Comparison of ENCODE assay signal across 18 cellular contexts in the genomic region with DNA sequence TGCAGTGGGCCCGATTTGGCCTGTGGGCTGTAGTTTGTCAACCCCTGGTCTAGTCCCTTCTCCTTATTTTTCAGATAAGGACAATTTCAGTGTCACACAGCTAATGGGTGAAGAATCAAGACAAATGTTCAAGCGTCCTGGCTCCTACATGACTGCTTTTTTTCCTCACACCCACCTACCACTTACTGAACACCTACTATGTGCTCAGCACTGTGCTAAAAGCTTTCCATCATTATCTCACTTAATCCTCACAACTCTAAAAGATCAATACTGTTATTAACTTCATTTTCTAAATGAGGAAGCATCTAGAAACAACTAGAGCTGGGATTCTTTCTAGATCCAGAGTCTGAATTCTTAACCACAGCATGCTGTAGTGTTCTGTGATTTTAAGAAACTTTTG.
A peak's percentile ranks its signal among the peaks of the same experiment; 100 is the strongest.
DNase-seq lines count a peak whose midpoint lies in the region; ATAC-seq and TF ChIP-seq lines count a peak whose summit lies in the region.
"Had no signal": no experiment of that assay in that cellular context is flagged by ENCODE, and none has a peak within 500 bp of the region (broad histone marks: within the 10 kb centered on the region; RNA-seq: fewer than 3 reads in every experiment).

No MANE protein-coding gene starts in this region.

- no peaks in the 10 kb centered on the region for H3K27me3 ChIP-seq in ACC112 (ENCODE audit: insufficient read depth, low read length)
- H3K27me3 ChIP-seq in PC-9 (ENCODE audit: insufficient read depth, low read depth) = no peaks in the 10 kb centered on the region
- no peaks in the 10 kb centered on the region for H3K27me3 ChIP-seq in rectal smooth muscle tissue (ENCODE audit: control insufficient read depth, insufficient read depth, low read length)
- no peaks in the 10 kb centered on the region for H3K27me3 ChIP-seq in Karpas-422 (ENCODE audit: low read length)
- H3K27me3 ChIP-seq: MG63 had no signal

- H3K9me3 ChIP-seq in PC-9 (ENCODE audit: insufficient read depth, low read depth) (no peaks in the 10 kb centered on the region), Karpas-422 (ENCODE audit: low read length) (no peaks in the 10 kb centered on the region)
- H3K9me3 ChIP-seq: heart right ventricle had no signal

- POLR2A ChIA-PET in PC-9 (lab: Charles Lee; ENCODE audit: unreplicated experiment) = interaction anchor here (0.7 kb wide), 1 partner anchor 15 kb away, joined by 9 read pairs; no protein-coding TSS in a partner anchor

- H4K20me1 ChIP-seq in PC-9 (ENCODE audit: insufficient read depth) (no peaks in the 10 kb centered on the region), Karpas-422 (ENCODE audit: insufficient read depth, low read depth, low read length) (no peaks in the 10 kb centered on the region)

- DNase-seq in PC-9 = no peak
- no peak for DNase-seq in effector memory CD8-positive, alpha-beta T cell
- DNase-seq in Karpas-422 = no peak
- no peak for DNase-seq in NCI-H2081 (lab: John Stamatoyannopoulos, UW)
- DNase-seq in mesothelial cell of epicardium (ENCODE audit: low spot score in 2 of 2, unreplicated experiment in 2 of 2) = no peak
- no peak for DNase-seq in NCI-H187 (lab: John Stamatoyannopoulos, UW)
- DNase-seq: caudate nucleus; effector CD8-positive, alpha-beta T cell; GOT3; heart right ventricle; NCI-H1694 treated with DMSO at 0.1 percent for 48 hours; NCI-H345; NK-92 treated with Interleukin-12 subunit alpha and Interleukin-12 subunit beta, amount 100 ng/mL, for 24 hours; T-helper 9 cell had no signal

- H3K4me3 Mint-ChIP-seq in effector memory CD8-positive, alpha-beta T cell = peak overlapping the region; percentile 62 to 82
- H3K4me3 Mint-ChIP-seq in mesothelial cell of epicardium = no peak overlapping the region

- no peaks in the 10 kb centered on the region for H3K9me2 ChIP-seq in PC-9 (ENCODE audit: insufficient read depth)
- no peaks in the 10 kb centered on the region for H3K9me2 ChIP-seq in Karpas-422 (replicated peaks; ENCODE audit: insufficient read depth, low read length)

- H3K9me3 Mint-ChIP-seq in effector memory CD8-positive, alpha-beta T cell = peaks cover 2 to 8% of the 10 kb centered on the region in 2 donors
- H3K9me3 Mint-ChIP-seq in mesothelial cell of epicardium = peaks cover 7% of the 10 kb centered on the region

- H3K4me1 ChIP-seq in ACC112 (ENCODE audit: control insufficient read depth, insufficient read depth, low read length, unreplicated experiment) (peaks cover 39% of the 10 kb centered on the region), PC-9 (replicated peaks; ENCODE audit: insufficient read depth) (peaks cover 68% of the 10 kb centered on the region), rectal smooth muscle tissue (ENCODE audit: control insufficient read depth, insufficient read depth, low read length) (peaks cover 38% of the 10 kb centered on the region), Karpas-422 (ENCODE audit: low read length) (peaks cover 5% of the 10 kb centered on the region; the same call in 1 of the 2 replicates)

- H3K36me3 ChIP-seq in ACC112 (ENCODE audit: insufficient read depth, low read length) = no peaks in the 10 kb centered on the region
- H3K36me3 ChIP-seq in PC-9 (ENCODE audit: low read depth) = no peaks in the 10 kb centered on the region
- H3K36me3 ChIP-seq in rectal smooth muscle tissue (ENCODE audit: control insufficient read depth, insufficient read depth, low read length) = no peaks in the 10 kb centered on the region
- H3K36me3 ChIP-seq in Karpas-422 (ENCODE audit: insufficient read depth, low read length) = no peaks in the 10 kb centered on the region
- H3K36me3 ChIP-seq: heart right ventricle, MG63 had no signal

- CTCF ChIA-PET in PC-9 (lab: Charles Lee) = no interaction called here

- H3K79me2 ChIP-seq in ACC112 (ENCODE audit: control insufficient read depth, insufficient read depth, low read length, unreplicated experiment) (no peaks in the 10 kb centered on the region), PC-9 (ENCODE audit: low read depth) (no peaks in the 10 kb centered on the region), Karpas-422 (ENCODE audit: low read length) (no peaks in the 10 kb centered on the region)

- intact Hi-C loops in PC-9 (cut with micrococcal nuclease; ENCODE audit: unreplicated experiment) = no loop called here

- no TSS peak for BruUV-seq in PC-9 (replicated peaks; lab: Mats Ljungman, UMichigan)

- H3K36me3 Mint-ChIP-seq in effector memory CD8-positive, alpha-beta T cell (ENCODE audit: insufficient read depth) = peaks cover 5% of the 10 kb centered on the region
- H3K36me3 Mint-ChIP-seq in mesothelial cell of epicardium = no peaks in the 10 kb centered on the region

- H2AFZ ChIP-seq in ACC112 (ENCODE audit: low read length, unreplicated experiment) = no peak overlapping the region
- H2AFZ ChIP-seq in PC-9 = peak overlapping the region; percentile 53; the same call in 1 of the 2 replicates
- H2AFZ ChIP-seq in Karpas-422 (ENCODE audit: low read length) = no peak overlapping the region

- H3K9ac ChIP-seq in rectal smooth muscle tissue (ENCODE audit: low read length) (no peak overlapping the region), Karpas-422 (ENCODE audit: low read length) (no peak overlapping the region)

- H3K27ac ChIP-seq in ACC112 (ENCODE audit: low read depth, low read length) (peak overlapping the region; percentile 31; the same call in 1 of the 2 replicates), PC-9 (peak overlapping the region; percentile 80), rectal smooth muscle tissue (ENCODE audit: low read depth, low read length) (peak overlapping the region; percentile 82), Karpas-422 (ENCODE audit: low read length) (no peak overlapping the region)
- H3K27ac ChIP-seq: heart right ventricle had no signal

- no peak for TF ChIP-seq CTCF in PC-9 (conservative IDR thresholded peaks at IDR 0.05)
- no peak for TF ChIP-seq CTCF in mesothelial cell of epicardium (IDR thresholded peaks at IDR 0.05; ENCODE audit: unreplicated experiment)

- H3F3A ChIP-seq in PC-9 (ENCODE audit: insufficient read depth, low read depth) = peaks cover 47% of the 10 kb centered on the region

- no peak overlapping the region for H3K4me3 ChIP-seq in ACC112 (ENCODE audit: low read depth, low read length)
- H3K4me3 ChIP-seq in PC-9 = no peak overlapping the region
- H3K4me3 ChIP-seq in rectal smooth muscle tissue (ENCODE audit: low read length) = no peak overlapping the region
- H3K4me3 ChIP-seq in Karpas-422 (ENCODE audit: low read length) = no peak overlapping the region
- H3K4me3 ChIP-seq: heart right ventricle, MG63 had no signal

- no peaks in the 10 kb centered on the region for H3K27me3 Mint-ChIP-seq in effector memory CD8-positive, alpha-beta T cell
- H3K27me3 Mint-ChIP-seq in mesothelial cell of epicardium (ENCODE audit: low read depth) = peaks cover 16% of the 10 kb centered on the region

- H3K4me2 ChIP-seq in PC-9 (peak overlapping the region; percentile 79), Karpas-422 (ENCODE audit: low read depth, low read length, poor library complexity, severe bottlenecking) (no peak overlapping the region)

- H3K27ac Mint-ChIP-seq in effector memory CD8-positive, alpha-beta T cell = peak overlapping the region; percentile 90 to 94
- H3K27ac Mint-ChIP-seq in mesothelial cell of epicardium = no peak overlapping the region
- H3K27ac Mint-ChIP-seq: progenitor cell of endocrine pancreas had no signal

- peaks cover 47 to 68% of the 10 kb centered on the region in 2 donors for H3K4me1 Mint-ChIP-seq in effector memory CD8-positive, alpha-beta T cell (ENCODE audit: low read depth in 2 of 2)
- peaks cover 4% of the 10 kb centered on the region for H3K4me1 Mint-ChIP-seq in mesothelial cell of epicardium

- no peak for ATAC-seq in effector memory CD8-positive, alpha-beta T cell (replicated peaks)
- ATAC-seq: heart right ventricle had no signal
